ENCODE assay signal across 1 cellular context in the genomic region with DNA sequence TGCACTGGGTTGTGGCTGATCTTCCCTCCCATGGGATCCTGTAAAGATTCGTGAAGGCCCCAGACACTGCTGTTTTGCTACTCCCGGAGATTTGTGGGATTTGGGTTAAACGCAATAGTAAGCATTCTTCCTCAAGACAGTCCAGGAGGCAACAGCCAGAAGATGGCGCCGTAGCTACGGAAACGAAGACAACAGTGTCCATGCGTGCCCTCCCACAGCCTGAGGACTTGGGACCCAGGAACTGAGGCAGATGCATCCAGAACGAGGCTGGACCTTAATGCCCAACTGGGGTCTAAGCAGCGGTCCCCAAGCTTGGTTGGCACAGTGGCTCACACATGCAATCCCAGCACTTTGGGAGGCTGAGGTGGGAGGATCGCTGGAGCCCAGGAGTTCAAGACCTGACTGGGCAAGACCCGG.
TF ChIP-seq lines count a peak whose summit lies in the region.

No MANE protein-coding gene starts in this region.

TF ChIP-seq in endothelial cell of umbilical vein, 7 proteins besides CTCF, POLR2A, EP300 and RAD21:
- TF ChIP-seq GATA2 (IDR thresholded peaks at IDR 0.05; ENCODE audit: insufficient read depth, insufficient read length, low read depth, low read length) (no peak), JUN (IDR thresholded peaks at IDR 0.05; ENCODE audit: borderline replicate concordance, insufficient read depth, insufficient read length, low read depth) (no peak), EZH2 (IDR thresholded peaks at IDR 0.05; ENCODE audit: borderline replicate concordance, low read depth, low read length, severe bottlenecking) (no peak), POLR2AphosphoS5 (IDR thresholded peaks at IDR 0.05; ENCODE audit: insufficient read depth, low read depth, low read length) (no peak), MYC (IDR thresholded peaks at IDR 0.05; ENCODE audit: low read depth, low read length) (no peak), FOS (IDR thresholded peaks at IDR 0.05; ENCODE audit: borderline replicate concordance, insufficient read depth, low read length) (no peak)
- TF ChIP-seq, protein P1, sequence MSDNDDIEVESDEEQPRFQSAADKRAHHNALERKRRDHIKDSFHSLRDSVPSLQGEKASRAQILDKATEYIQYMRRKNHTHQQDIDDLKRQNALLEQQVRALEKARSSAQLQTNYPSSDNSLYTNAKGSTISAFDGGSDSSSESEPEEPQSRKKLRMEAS (IDR thresholded peaks at IDR 0.05; ENCODE audit: insufficient read depth, insufficient read length): no peak
